15 cellular contexts compared by ENCODE assay signal in genomic region chr11:61473370-61474025, GRCh38. TPM values are rescaled to one million over a fixed set of nuclear protein-coding genes. Genes with fewer than 3 reads are reported as not detected.
A peak's percentile ranks its signal among the peaks of the same experiment; 100 is the strongest.
DNase-seq lines count a peak whose midpoint lies in the region; ATAC-seq, FAIRE-seq and TF ChIP-seq lines count a peak whose summit lies in the region.
"Had no signal": no experiment of that assay in that cellular context is flagged by ENCODE, and none has a peak within 500 bp of the region (broad histone marks: within the 10 kb centered on the region; RNA-seq: fewer than 3 reads in every experiment).

No MANE protein-coding gene starts in this region.

- ATAC-seq in HepG2 (no peak), right lobe of liver (no peak), left lobe of liver (no peak)

- TF ChIP-seq POLR2A in HepG2 (IDR thresholded peaks at IDR 0.05; ENCODE audit: insufficient read depth in 1 of 2, low read depth in 2 of 2, low read length in 2 of 2) (no peak), right lobe of liver (IDR thresholded peaks at IDR 0.05) (no peak), tibial nerve (IDR thresholded peaks at IDR 0.05) (no peak)

- TF ChIP-seq CTCF in HepG2 (CRISPR knock-in tag; IDR thresholded peaks at IDR 0.05) (no peak), right lobe of liver (IDR thresholded peaks at IDR 0.05) (no peak), tibial nerve (IDR thresholded peaks at IDR 0.05) (no peak), kidney (IDR thresholded peaks at IDR 0.05; ENCODE audit: borderline replicate concordance, extremely low read depth, insufficient read depth) (no peak)

- H3K9me3 ChIP-seq in HepG2 (ENCODE audit: low read length) = no peaks in the 10 kb centered on the region
- no peaks in the 10 kb centered on the region for H3K9me3 ChIP-seq in right lobe of liver
- H3K9me3 ChIP-seq in tibial nerve = peaks cover 0 to 7% (median 0%) of the 10 kb centered on the region in 4 donors
- no peaks in the 10 kb centered on the region for H3K9me3 ChIP-seq in kidney (ENCODE audit: control insufficient read depth in 1 of 2, low read length in 2 of 2)

- no peak overlapping the region for H3K4me3 ChIP-seq in HepG2 (replicated peaks in 1 of 3; ENCODE audit: insufficient read depth in 1 of 3, low read depth in 2 of 3, low read length in 3 of 3)
- H3K4me3 ChIP-seq in right lobe of liver = no peak overlapping the region
- H3K4me3 ChIP-seq in tibial nerve = no peak overlapping the region
- no peak overlapping the region for H3K4me3 ChIP-seq in kidney (ENCODE audit: low read length in 2 of 2)
- H3K4me3 ChIP-seq: SK-N-MC had no signal

- H3K4me2 ChIP-seq in HepG2 (ENCODE audit: low read depth, low read length) = no peak overlapping the region

- H3K27ac ChIP-seq in HepG2 (ENCODE audit: extremely low read length, insufficient read depth, low read length) = no peak overlapping the region
- H3K27ac ChIP-seq in right lobe of liver = no peak overlapping the region
- H3K27ac ChIP-seq in tibial nerve = peak overlapping the region in 2 of 4 donors; percentile 73 to 85
- H3K27ac ChIP-seq in kidney (ENCODE audit: low read depth in 2 of 2, low read length in 2 of 2) = no peak overlapping the region
- H3K27ac ChIP-seq: SK-N-MC, WERI-Rb-1 had no signal

- BruUV-seq in HepG2 (replicated peaks; lab: Mats Ljungman, UMichigan) = no TSS peak

- DNase-seq in HepG2 (ENCODE audit: low spot score) (no peak), right lobe of liver (no peak), dedifferentiated amniotic fluid mesenchymal stem cell (ENCODE audit: extremely low spot score) (peak; percentile 14), non-pigmented ciliary epithelial cell (ENCODE audit: low read depth) (peak; percentile 9), tibial nerve (ENCODE audit: low spot score in 2 of 2) (no peak), kidney (no peak), D341Med (ENCODE audit: low spot score) (no peak), left lobe of liver (ENCODE audit: low spot score) (no peak)
- DNase-seq: activated CD8-positive, alpha-beta memory T cell treated with anti-CD3 and anti-CD28 coated beads, Interleukin-2, amount 50 U/mL, for 4 hours; DMS79 treated with DMSO at 0.1 percent for 48 hours; NCI-H1048; NCI-H2171 treated with DMSO at 0.1 percent for 48 hours; WERI-Rb-1 had no signal

- H4K20me1 ChIP-seq in HepG2 (ENCODE audit: insufficient read depth, low read length) = no peaks in the 10 kb centered on the region

- H3K79me2 ChIP-seq in HepG2 (ENCODE audit: insufficient read depth, low read length) = no peaks in the 10 kb centered on the region

- in situ Hi-C loops in HepG2 (cut with HindIII; ENCODE audit: extremely low pct_ligation_motif_present, low pct_unique_long_range_greater_than_20kb) = no loop called here

- TF ChIP-seq EP300 in HepG2 (IDR thresholded peaks at IDR 0.05; ENCODE audit: low read depth in 2 of 2, low read length in 2 of 2) = no peak
- TF ChIP-seq EP300 in HepG2 (CRISPR knock-in tag; IDR thresholded peaks at IDR 0.05; ENCODE audit: borderline replicate concordance) = no peak
- TF ChIP-seq EP300 in tibial nerve (IDR thresholded peaks at IDR 0.05) = no peak

- H3K36me3 ChIP-seq in HepG2 (replicated peaks in 1 of 2; ENCODE audit: control insufficient read depth in 1 of 2, insufficient read depth in 2 of 2, low read length in 2 of 2) = no peaks in the 10 kb centered on the region
- H3K36me3 ChIP-seq in right lobe of liver = no peaks in the 10 kb centered on the region
- H3K36me3 ChIP-seq in tibial nerve = peaks cover 0 to 42% (median 0%) of the 10 kb centered on the region in 3 donors
- H3K36me3 ChIP-seq in kidney (ENCODE audit: control insufficient read depth in 1 of 2, insufficient read depth in 2 of 2, low read length in 2 of 2) = peaks cover 0 to 7% of the 10 kb centered on the region in 2 donors
- H3K36me3 ChIP-seq: WERI-Rb-1 had no signal

- FAIRE-seq in HepG2 (lab: Jason Lieb, UNC) (no peak), kidney (lab: Jason Lieb, UNC) (no peak)

- TF ChIP-seq RAD21 in HepG2 (CRISPR knock-in tag; IDR thresholded peaks at IDR 0.05) = no peak

- H3K27me3 ChIP-seq in HepG2 (ENCODE audit: control insufficient read depth in 1 of 2, insufficient read depth in 2 of 2, low read length in 2 of 2) (no peaks in the 10 kb centered on the region), right lobe of liver (no peaks in the 10 kb centered on the region), tibial nerve (no peaks in the 10 kb centered on the region)

- CTCF ChIA-PET in HepG2 (lab: Yijun Ruan, JAX; ENCODE audit: low intra/inter-chr PET ratio, low total read pairs) = no interaction called here

- intact Hi-C loops in HepG2 (cut with micrococcal nuclease; ENCODE audit: unreplicated experiment) (no loop called here), right lobe of liver (cut with DNase I) (loop anchor here in 1 of 2 donors (5.0 kb wide), 1 partner anchor 154 kb away; no protein-coding TSS in a partner anchor), kidney (cut with DNase I) (no loop called here)

- POLR2A ChIA-PET in HepG2 (lab: Yijun Ruan, JAX) = no interaction called here

- WGBS in HepG2 (ENCODE audit: low lambda C conversion rate) = 83% methylated on average over 3 of the region's 3 CpGs
- 79% methylated on average over 3 of the region's 3 CpGs for WGBS in right lobe of liver (ENCODE audit: insufficient coverage, low coverage, low lambda C conversion rate, missing lambda C conversion rate)
- WGBS in tibial nerve, 2 donors = 78 to 82% methylated on average over 3 of the region's 3 CpGs

- peaks cover 11% of the 10 kb centered on the region for H3K4me1 ChIP-seq in HepG2 (ENCODE audit: insufficient read depth, low read length)
- H3K4me1 ChIP-seq in right lobe of liver = peaks cover 0 to 3% (median 0%) of the 10 kb centered on the region in 4 donors
- peaks cover 0 to 51% (median 10%) of the 10 kb centered on the region in 4 donors for H3K4me1 ChIP-seq in tibial nerve
- H3K4me1 ChIP-seq in kidney (ENCODE audit: control insufficient read depth in 1 of 2, insufficient read depth in 1 of 2, low read depth in 1 of 2, low read length in 2 of 2) = peaks cover 2 to 3% of the 10 kb centered on the region in 2 donors

- H2AFZ ChIP-seq in HepG2 (ENCODE audit: low read length) = no peak overlapping the region

- H3K9ac ChIP-seq in HepG2 (ENCODE audit: insufficient read depth, low read depth, low read length) (no peak overlapping the region), kidney (ENCODE audit: low read length in 2 of 2) (no peak overlapping the region)

RNA-seq across cellular contexts. Expression of gene LRRC10B, which starts 35.1 kb away (rescaled TPM):
- total RNA-seq in HepG2 (2016; rRNA removed; fragmentation: Illumina TruSeq; extraction: Trizol) (not detected in 2 replicates), right lobe of liver (not detected), tibial nerve (1 to 10 TPM in 2 of 4 donors, under 1 TPM in 2; 0.21 to 3.6 (median 1.0) TPM), kidney (2.9 TPM), left lobe of liver (not detected)
- total RNA-seq in HepG2 (2016; cell fraction: cytosol; rRNA removed; fragmentation: Illumina TruSeq; extraction: Trizol; ENCODE audit: low read depth) = not detected in 2 replicates
- not detected in 2 replicates for total RNA-seq in HepG2 (2016; cell fraction: insoluble cytoplasmic fraction; rRNA removed; fragmentation: Illumina TruSeq; extraction: Trizol)
- not detected in 2 replicates for total RNA-seq in HepG2 (2016; cell fraction: membrane; rRNA removed; fragmentation: Illumina TruSeq; extraction: Trizol)
- not detected in 2 replicates for total RNA-seq in HepG2 (2016; cell fraction: nucleus; rRNA removed; fragmentation: Illumina TruSeq; extraction: Trizol)
- polyA plus RNA-seq in HepG2 (2011; rRNA removed) (not detected in 2 replicates), kidney (ENCODE audit: insufficient read depth, low read depth, low replicate concordance) (1.0 TPM)
- polyA plus RNA-seq in HepG2 (2011; cell fraction: cytosol; rRNA removed) = not detected in 2 replicates
- not detected in 2 replicates for polyA plus RNA-seq in HepG2 (2011; cell fraction: nucleus; rRNA removed)
- not detected in 2 replicates for polyA plus RNA-seq in HepG2 (2012)
- not detected in 2 replicates for polyA plus RNA-seq in HepG2 (2016; cell fraction: cytosol; fragmentation: Illumina TruSeq; extraction: Trizol; ENCODE audit: low read depth)
- polyA plus RNA-seq in HepG2 (2016; cell fraction: insoluble cytoplasmic fraction; fragmentation: Illumina TruSeq; extraction: Trizol; ENCODE audit: low read depth) = not detected in 2 replicates
- polyA plus RNA-seq in HepG2 (2016; cell fraction: membrane; fragmentation: Illumina TruSeq; extraction: Trizol; ENCODE audit: low read depth) = not detected in 2 replicates
- polyA plus RNA-seq in HepG2 (2016; cell fraction: nucleus; fragmentation: Illumina TruSeq; extraction: Trizol; ENCODE audit: insufficient read depth, low read depth) = not detected in 2 replicates
- polyA minus RNA-seq in HepG2 (2011; rRNA and poly(A)+ RNA removed; ENCODE audit: low replicate concordance) = not detected in 2 replicates
- not detected in 2 replicates for polyA minus RNA-seq in HepG2 (2011; cell fraction: cytosol; rRNA and poly(A)+ RNA removed)
- polyA minus RNA-seq in HepG2 (2011; cell fraction: nucleus; rRNA and poly(A)+ RNA removed) = not detected in 2 replicates
- total RNA-seq: urinary bladder had no signal

RNA-seq across cellular contexts. Expression of gene SDHAF2, which starts 43.6 kb away (rescaled TPM):
- total RNA-seq in HepG2 (2016; rRNA removed; fragmentation: Illumina TruSeq; extraction: Trizol) = 44.2 and 53.3 TPM in 2 replicates
- total RNA-seq in HepG2 (2016; cell fraction: cytosol; rRNA removed; fragmentation: Illumina TruSeq; extraction: Trizol; ENCODE audit: low read depth) = 30.3 and 32.6 TPM in 2 replicates
- 44.0 and 50.9 TPM in 2 replicates for total RNA-seq in HepG2 (2016; cell fraction: insoluble cytoplasmic fraction; rRNA removed; fragmentation: Illumina TruSeq; extraction: Trizol)
- 39.7 and 41.1 TPM in 2 replicates for total RNA-seq in HepG2 (2016; cell fraction: membrane; rRNA removed; fragmentation: Illumina TruSeq; extraction: Trizol)
- 25.6 and 36.2 TPM in 2 replicates for total RNA-seq in HepG2 (2016; cell fraction: nucleus; rRNA removed; fragmentation: Illumina TruSeq; extraction: Trizol)
- 70.4 and 70.5 TPM in 2 replicates for polyA plus RNA-seq in HepG2 (2011; rRNA removed)
- polyA plus RNA-seq in HepG2 (2011; cell fraction: cytosol; rRNA removed) = 81.8 and 87.8 TPM in 2 replicates
- 26.5 and 33.7 TPM in 2 replicates for polyA plus RNA-seq in HepG2 (2011; cell fraction: nucleus; rRNA removed)
- 25.1 and 33.9 TPM in 2 replicates for polyA plus RNA-seq in HepG2 (2012)
- 25.0 and 26.0 TPM in 2 replicates for polyA plus RNA-seq in HepG2 (2016; cell fraction: cytosol; fragmentation: Illumina TruSeq; extraction: Trizol; ENCODE audit: low read depth)
- 65.1 and 67.8 TPM in 2 replicates for polyA plus RNA-seq in HepG2 (2016; cell fraction: insoluble cytoplasmic fraction; fragmentation: Illumina TruSeq; extraction: Trizol; ENCODE audit: low read depth)
- 38.0 and 41.3 TPM in 2 replicates for polyA plus RNA-seq in HepG2 (2016; cell fraction: membrane; fragmentation: Illumina TruSeq; extraction: Trizol; ENCODE audit: low read depth)
- 48.1 and 64.5 TPM in 2 replicates for polyA plus RNA-seq in HepG2 (2016; cell fraction: nucleus; fragmentation: Illumina TruSeq; extraction: Trizol; ENCODE audit: insufficient read depth, low read depth)
- polyA minus RNA-seq in HepG2 (2011; rRNA and poly(A)+ RNA removed; ENCODE audit: low replicate concordance) = 102 and 166 TPM in 2 replicates
- polyA minus RNA-seq in HepG2 (2011; cell fraction: cytosol; rRNA and poly(A)+ RNA removed) = 21.2 and 24.1 TPM in 2 replicates
- polyA minus RNA-seq in HepG2 (2011; cell fraction: nucleus; rRNA and poly(A)+ RNA removed) = 54.1 and 63.3 TPM in 2 replicates
- 10 to 100 TPM; 17.7 to 62.5 (median 23.3) TPM for total RNA-seq in right lobe of liver
- total RNA-seq in tibial nerve = 10 to 100 TPM; 26.4 to 88.1 (median 70.3) TPM
- 40.7 TPM for total RNA-seq in kidney
- polyA plus RNA-seq in kidney (ENCODE audit: insufficient read depth, low read depth, low replicate concordance) = 77.1 TPM
- 18.8 TPM for total RNA-seq in left lobe of liver

RNA-seq across cellular contexts. Expression of gene CPSF7, which starts 43.7 kb away (rescaled TPM):
- total RNA-seq in HepG2 (2016; rRNA removed; fragmentation: Illumina TruSeq; extraction: Trizol) = 29.4 and 34.1 TPM in 2 replicates
- 7.3 and 8.6 TPM in 2 replicates for total RNA-seq in HepG2 (2016; cell fraction: cytosol; rRNA removed; fragmentation: Illumina TruSeq; extraction: Trizol; ENCODE audit: low read depth)
- 25.4 and 37.8 TPM in 2 replicates for total RNA-seq in HepG2 (2016; cell fraction: insoluble cytoplasmic fraction; rRNA removed; fragmentation: Illumina TruSeq; extraction: Trizol)
- 19.4 and 20.2 TPM in 2 replicates for total RNA-seq in HepG2 (2016; cell fraction: membrane; rRNA removed; fragmentation: Illumina TruSeq; extraction: Trizol)
- total RNA-seq in HepG2 (2016; cell fraction: nucleus; rRNA removed; fragmentation: Illumina TruSeq; extraction: Trizol) = 48.4 and 51.2 TPM in 2 replicates
- 36.8 and 40.6 TPM in 2 replicates for polyA plus RNA-seq in HepG2 (2011; rRNA removed)
- polyA plus RNA-seq in HepG2 (2011; cell fraction: cytosol; rRNA removed) = 16.4 and 19.7 TPM in 2 replicates
- 110 and 125 TPM in 2 replicates for polyA plus RNA-seq in HepG2 (2011; cell fraction: nucleus; rRNA removed)
- 47.5 and 48.9 TPM in 2 replicates for polyA plus RNA-seq in HepG2 (2012)
- 3.7 and 4.1 TPM in 2 replicates for polyA plus RNA-seq in HepG2 (2016; cell fraction: cytosol; fragmentation: Illumina TruSeq; extraction: Trizol; ENCODE audit: low read depth)
- 36.9 and 49.6 TPM in 2 replicates for polyA plus RNA-seq in HepG2 (2016; cell fraction: insoluble cytoplasmic fraction; fragmentation: Illumina TruSeq; extraction: Trizol; ENCODE audit: low read depth)
- polyA plus RNA-seq in HepG2 (2016; cell fraction: membrane; fragmentation: Illumina TruSeq; extraction: Trizol; ENCODE audit: low read depth) = 13.1 and 15.0 TPM in 2 replicates
- polyA plus RNA-seq in HepG2 (2016; cell fraction: nucleus; fragmentation: Illumina TruSeq; extraction: Trizol; ENCODE audit: insufficient read depth, low read depth) = 151 and 159 TPM in 2 replicates
- polyA minus RNA-seq in HepG2 (2011; rRNA and poly(A)+ RNA removed; ENCODE audit: low replicate concordance) = 43.6 and 128 TPM in 2 replicates
- polyA minus RNA-seq in HepG2 (2011; cell fraction: cytosol; rRNA and poly(A)+ RNA removed) = 14.5 and 17.3 TPM in 2 replicates
- polyA minus RNA-seq in HepG2 (2011; cell fraction: nucleus; rRNA and poly(A)+ RNA removed) = 56.7 and 63.0 TPM in 2 replicates
- total RNA-seq in right lobe of liver = 10 to 100 TPM; 16.7 to 52.0 (median 31.7) TPM
- total RNA-seq in tibial nerve = 10 to 100 TPM; 38.1 to 48.6 (median 44.7) TPM
- 94.5 TPM for total RNA-seq in kidney
- polyA plus RNA-seq in kidney (ENCODE audit: insufficient read depth, low read depth, low replicate concordance) = 28.4 TPM
- 34.0 TPM for total RNA-seq in left lobe of liver

Comparison
In these comparisons a context has a peak if more than half of its experiments do, and no peak if none do; other contexts are left out.
1. DNase-seq: peak in dedifferentiated amniotic fluid mesenchymal stem cell (single experiment) and non-pigmented ciliary epithelial cell (single experiment); none in HepG2 (single experiment), right lobe of liver (0 of 3), tibial nerve (0 of 2), kidney (single experiment), D341Med (single experiment) and left lobe of liver (single experiment).